In genomic region chr22:41140365-41140957, GRCh38 we compare ENCODE assay signal across 28 cellular contexts. TPM values are rescaled to one million over a fixed set of nuclear protein-coding genes. Genes with fewer than 3 reads are reported as not detected.
DNase-seq lines count a peak whose midpoint lies in the region; ATAC-seq and TF ChIP-seq lines count a peak whose summit lies in the region.
"Had no signal": no experiment of that assay in that cellular context is flagged by ENCODE, and none has a peak within 500 bp of the region (broad histone marks: within the 10 kb centered on the region; RNA-seq: fewer than 3 reads in every experiment).

No MANE protein-coding gene starts in this region.

- H3K36me3 ChIP-seq in right atrium auricular region (peaks cover 80% of the 10 kb centered on the region), heart right ventricle (peaks cover 5 to 100% (median 94%) of the 10 kb centered on the region in 9 donors)

- peaks cover 0 to 8% of the 10 kb centered on the region in 2 donors for H3K4me1 ChIP-seq in right atrium auricular region
- H3K4me1 ChIP-seq in heart right ventricle = peaks cover 0 to 19% (median 12%) of the 10 kb centered on the region in 9 donors
- H3K4me1 ChIP-seq: ascending aorta, prostate gland, transverse colon had no signal

- intact Hi-C loops in Right ventricle myocardium inferior (cut with DNase I) = loop anchor here (10.0 kb wide), 2 partner anchors 216 to 296 kb away; no protein-coding TSS in a partner anchor
- intact Hi-C loops in heart right ventricle (cut with DNase I) = loop anchor here in 4 of 10 donors (5.0 to 10.0 kb wide), 3 partner anchors 216 to 306 kb away; no protein-coding TSS in a partner anchor

- no peaks in the 10 kb centered on the region for H3K9me3 ChIP-seq in right atrium auricular region
- no peaks in the 10 kb centered on the region for H3K9me3 ChIP-seq in heart right ventricle
- H3K9me3 ChIP-seq: ascending aorta, prostate gland, transverse colon had no signal

- no peak for TF ChIP-seq CTCF in right atrium auricular region (IDR thresholded peaks at IDR 0.05)
- TF ChIP-seq CTCF in heart right ventricle (IDR thresholded peaks at IDR 0.05) = no peak

- 47 to 57% methylated on average over 10 of the region's 10 CpGs for WGBS in heart right ventricle, 2 donors

- H3K27ac ChIP-seq in right atrium auricular region (no peak overlapping the region), heart right ventricle (peak overlapping the region in 2 of 10 donors; percentile 7 to 23)
- H3K27ac ChIP-seq: ascending aorta, prostate gland, transverse colon had no signal

- no peak overlapping the region for H3K4me3 ChIP-seq in right atrium auricular region
- H3K4me3 ChIP-seq in heart right ventricle = no peak overlapping the region
- H3K4me3 ChIP-seq: ascending aorta, prostate gland, transverse colon had no signal

- H3K27me3 ChIP-seq in right atrium auricular region = no peaks in the 10 kb centered on the region
- no peaks in the 10 kb centered on the region for H3K27me3 ChIP-seq in heart right ventricle
- H3K27me3 ChIP-seq: ascending aorta, transverse colon had no signal

- peak; percentile 28 for ATAC-seq in Right ventricle myocardium inferior
- peak in 5 of 8 donors; percentile 29 to 67 (median 61) for ATAC-seq in heart right ventricle
- ATAC-seq in HG03378 (IDR thresholded peaks at IDR 0.05; ENCODE audit: unreplicated experiment) = no peak
- ATAC-seq: effector memory CD8-positive, alpha-beta T cell; HepG2; WTC11 had no signal

- DNase-seq in Right ventricle myocardium inferior (ENCODE audit: missing footprints) (no peak), right atrium auricular region (ENCODE audit: low spot score) (no peak), heart right ventricle (peak in 1 of 2 donors; percentile 13), middle frontal gyrus (ENCODE audit: extremely low spot score, low spot score) (peak; percentile 8), HT-29 (ENCODE audit: low spot score) (no peak), NCI-H2081 (lab: John Stamatoyannopoulos, UW) (no peak)
- no peak for DNase-seq in central memory CD4-positive, alpha-beta T cell
- DNase-seq: activated CD4-positive, alpha-beta T cell treated with anti-CD3 and anti-CD28 coated beads, Interleukin-2, amount 50 U/mL, for 1 hour; activated gamma-delta T cell; activated naive CD8-positive, alpha-beta T cell treated with anti-CD3 and anti-CD28 coated beads for 36 hours; activated T-cell treated with anti-CD3 and anti-CD28 coated beads, Interleukin-2, amount 50 U/mL, for 1 hour; Calu3; CD4-positive, CD25-positive, alpha-beta regulatory T cell; cortex of kidney; DND-41; effector memory CD8-positive, alpha-beta T cell; erythroblast; HCEC 1CT; kidney; mammary epithelial cell; NCI-H1436; stimulated activated CD4-positive, alpha-beta T cell treated with anti-CD3 and anti-CD28 coated beads, Interleukin-4, amount 100 ng/mL, for 24 hours; transverse colon had no signal

RNA-seq across cellular contexts. Expression of gene EP300, which starts 48.1 kb away (rescaled TPM):
- total RNA-seq in Right ventricle myocardium inferior = 27.8 TPM
- 10 to 100 TPM; 28.0 to 41.7 TPM for total RNA-seq in right atrium auricular region
- 10 to 100 TPM; 23.4 to 41.7 (median 36.4) TPM for total RNA-seq in heart right ventricle
- polyA plus RNA-seq in heart right ventricle = 10 to 100 TPM in 1 of 2 donors, 1 to 10 TPM in 1; 5.8 to 13.9 TPM
- total RNA-seq in HT-29 (2014; rRNA removed; shearing (Covaris generic)) = 24.0 and 31.6 TPM in 2 replicates
